16 cellular contexts compared by ENCODE assay signal in genomic region chrX:8179653-8180052, GRCh38. TPM values are rescaled to one million over a fixed set of nuclear protein-coding genes. Genes with fewer than 3 reads are reported as not detected.
A peak's percentile ranks its signal among the peaks of the same experiment; 100 is the strongest.
DNase-seq lines count a peak whose midpoint lies in the region; TF ChIP-seq lines count a peak whose summit lies in the region.
"Had no signal": no experiment of that assay in that cellular context is flagged by ENCODE, and none has a peak within 500 bp of the region (broad histone marks: within the 10 kb centered on the region; RNA-seq: fewer than 3 reads in every experiment).

No MANE protein-coding gene starts in this region.

- H3K9me3 ChIP-seq in colonic mucosa = no peaks in the 10 kb centered on the region
- H3K9me3 ChIP-seq: vagina had no signal

- H3K27me3 ChIP-seq in colonic mucosa = no peaks in the 10 kb centered on the region
- H3K27me3 ChIP-seq: vagina had no signal

- no peaks in the 10 kb centered on the region for H3K4me1 Mint-ChIP-seq in progenitor cell of endocrine pancreas (ENCODE audit: low read depth)
- H3K4me1 Mint-ChIP-seq: activated CD4-positive, alpha-beta T cell treated with anti-CD3 and anti-CD28 coated beads, Interleukin-2, amount 10 ng/mL, durations not matched to agents 24 days and 14 days had no signal

- H3K36me3 ChIP-seq in colonic mucosa = no peaks in the 10 kb centered on the region
- H3K36me3 ChIP-seq: vagina had no signal

- H3K27ac Mint-ChIP-seq in progenitor cell of endocrine pancreas = no peak overlapping the region
- H3K27ac Mint-ChIP-seq: activated CD4-positive, alpha-beta T cell treated with anti-CD3 and anti-CD28 coated beads, Interleukin-2, amount 10 ng/mL, durations not matched to agents 24 days and 14 days; activated T-cell treated with anti-CD3 and anti-CD28 coated beads, Interleukin-2, amount 50 U/mL, for 72 hours; T-helper 1 cell treated with Interleukin-12 subunit alpha and Interleukin-12 subunit beta and Interleukin-4 antibody, amounts not matched to agents 30 μg/mL and 1 μg/mL, for 36 hours had no signal

- no peak overlapping the region for H3K4me3 ChIP-seq in colonic mucosa
- H3K4me3 ChIP-seq: GM12878, lung, vagina had no signal

- no peak overlapping the region for H3K4me3 Mint-ChIP-seq in progenitor cell of endocrine pancreas (ENCODE audit: low read depth)
- H3K4me3 Mint-ChIP-seq: activated CD4-positive, alpha-beta T cell treated with anti-CD3 and anti-CD28 coated beads, Interleukin-2, amount 10 ng/mL, durations not matched to agents 24 days and 14 days; activated T-cell treated with anti-CD3 and anti-CD28 coated beads, Interleukin-2, amount 50 U/mL, for 72 hours; T-helper 1 cell treated with Interleukin-12 subunit alpha and Interleukin-12 subunit beta and Interleukin-4 antibody, amounts not matched to agents 30 μg/mL and 1 μg/mL, for 36 hours had no signal

- H3K9ac ChIP-seq in colonic mucosa (ENCODE audit: low read depth in 2 of 2, low read length in 2 of 2) = no peak overlapping the region

- intact Hi-C loops in colonic mucosa (cut with DNase I) = loop anchor here (10.0 kb wide), 1 partner anchor 555 kb away; the partner anchor contains the start of gene ANOS1

- DNase-seq in NCI-H510A treated with DMSO at 0.1 percent for 48 hours (lab: John Stamatoyannopoulos, UW) (peak; percentile 1), NCI-H510A (lab: John Stamatoyannopoulos, UW) (no peak), NCI-H524 (lab: John Stamatoyannopoulos, UW) (peak; percentile 5 to 43), colonic mucosa (no peak), progenitor cell of endocrine pancreas (ENCODE audit: low spot score, unreplicated experiment) (no peak), LoVo (ENCODE audit: low spot score) (no peak), NCI-H2081 treated with DMSO at 0.1 percent for 48 hours (lab: John Stamatoyannopoulos, UW) (no peak), NCI-H1436 treated with DMSO at 0.1 percent for 48 hours (lab: John Stamatoyannopoulos, UW) (no peak)
- DNase-seq: activated CD4-positive, alpha-beta T cell treated with anti-CD3 and anti-CD28 coated beads, Interleukin-2, amount 10 ng/mL, durations not matched to agents 24 days and 14 days; activated T-cell treated with anti-CD3 and anti-CD28 coated beads, Interleukin-2, amount 50 U/mL, for 72 hours; DND-41; occipital lobe had no signal

- H3K36me3 Mint-ChIP-seq in progenitor cell of endocrine pancreas (ENCODE audit: insufficient read depth) = peaks cover 1% of the 10 kb centered on the region

- TF ChIP-seq CTCF in colonic mucosa (IDR thresholded peaks at IDR 0.05) = peak; percentile 20
- peak; percentile 37 for TF ChIP-seq CTCF in progenitor cell of endocrine pancreas (IDR thresholded peaks at IDR 0.05; ENCODE audit: unreplicated experiment)

- H3K4me1 ChIP-seq in colonic mucosa = no peaks in the 10 kb centered on the region
- H3K4me1 ChIP-seq: vagina had no signal

- no peaks in the 10 kb centered on the region for H3K27me3 Mint-ChIP-seq in progenitor cell of endocrine pancreas
- H3K27me3 Mint-ChIP-seq: activated CD4-positive, alpha-beta T cell treated with anti-CD3 and anti-CD28 coated beads, Interleukin-2, amount 10 ng/mL, durations not matched to agents 24 days and 14 days had no signal

- no peaks in the 10 kb centered on the region for H3K9me3 Mint-ChIP-seq in progenitor cell of endocrine pancreas (ENCODE audit: low read depth)
- H3K9me3 Mint-ChIP-seq: activated CD4-positive, alpha-beta T cell treated with anti-CD3 and anti-CD28 coated beads, Interleukin-2, amount 10 ng/mL, durations not matched to agents 24 days and 14 days; T-helper 1 cell treated with Interleukin-12 subunit alpha and Interleukin-12 subunit beta and Interleukin-4 antibody, amounts not matched to agents 30 μg/mL and 1 μg/mL, for 36 hours had no signal

- no peak overlapping the region for H3K27ac ChIP-seq in colonic mucosa
- H3K27ac ChIP-seq: vagina had no signal

RNA-seq across cellular contexts. Expression of gene VCX2, which starts 8.6 kb away (rescaled TPM):
- total RNA-seq in colonic mucosa = not detected
- not detected in 2 replicates for total RNA-seq in progenitor cell of endocrine pancreas
- total RNA-seq: activated CD4-positive, alpha-beta T cell treated with anti-CD3 and anti-CD28 coated beads, Interleukin-2, amount 10 ng/mL, durations not matched to agents 24 days and 14 days; activated T-cell treated with anti-CD3 and anti-CD28 coated beads, Interleukin-2, amount 50 U/mL, for 72 hours; GM12878; lung; occipital lobe; vagina had no signal

Comparison
In these comparisons a context has a peak if more than half of its experiments do, and no peak if none do; other contexts are left out.
1. DNase-seq: peak in NCI-H510A treated with DMSO at 0.1 percent for 48 hours (single experiment) and NCI-H524 (2 of 2); none in NCI-H510A (single experiment), colonic mucosa (single experiment), progenitor cell of endocrine pancreas (single experiment), LoVo (single experiment), NCI-H2081 treated with DMSO at 0.1 percent for 48 hours (single experiment) and NCI-H1436 treated with DMSO at 0.1 percent for 48 hours (single experiment).